ENCODE assay signal across 12 cellular contexts in the genomic region with DNA sequence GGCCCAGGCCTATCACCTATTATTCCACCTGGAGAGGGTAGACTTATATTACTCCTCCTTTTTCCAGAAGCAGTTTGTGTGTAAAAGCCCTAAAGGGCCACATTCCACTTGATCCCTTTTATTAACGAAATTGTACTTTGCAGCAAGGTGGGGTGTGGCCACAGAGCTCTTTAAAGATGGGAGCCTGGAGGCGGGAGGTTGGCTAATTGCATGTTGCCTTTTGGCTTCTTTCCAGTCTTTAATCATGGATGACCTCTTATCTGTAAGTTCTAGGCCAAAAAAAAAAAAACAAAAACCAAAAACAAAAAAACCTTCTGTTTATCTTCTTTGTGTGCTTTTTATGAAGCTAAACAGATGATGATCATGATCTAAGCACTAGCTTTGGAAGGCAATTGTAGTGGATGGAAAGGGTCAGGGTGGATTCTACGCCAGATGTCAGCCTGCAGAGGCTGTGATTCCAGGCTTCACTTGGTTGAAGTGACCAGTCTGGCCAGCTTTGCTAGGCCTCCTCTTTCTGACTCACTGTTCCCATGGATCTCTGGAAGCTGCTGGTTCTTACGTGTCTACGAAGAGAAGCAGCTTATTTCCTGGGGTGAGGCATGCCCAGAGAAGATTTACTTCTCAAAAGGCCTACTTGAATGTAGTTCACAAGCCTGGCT.
DNase-seq lines count a peak whose midpoint lies in the region; ATAC-seq and TF ChIP-seq lines count a peak whose summit lies in the region.
"Had no signal": no experiment of that assay in that cellular context is flagged by ENCODE, and none has a peak within 500 bp of the region (broad histone marks: within the 10 kb centered on the region; RNA-seq: fewer than 3 reads in every experiment).

No MANE protein-coding gene starts in this region.

- H3K36me3 ChIP-seq in brain microvascular endothelial cell (replicated peaks) (no peaks in the 10 kb centered on the region), testis (ENCODE audit: low read depth, missing control alignments) (no peaks in the 10 kb centered on the region)

- H3K27ac ChIP-seq in brain microvascular endothelial cell (no peak overlapping the region), testis (no peak overlapping the region)
- H3K27ac ChIP-seq: KMS-11, RWPE1 had no signal

- no peaks in the 10 kb centered on the region for H3K9me3 ChIP-seq in testis

- H3K36me3 Mint-ChIP-seq in HFFc6 (ENCODE audit: low read depth) = no peaks in the 10 kb centered on the region; the same call in 1 of the 2 replicates
- H3K36me3 Mint-ChIP-seq in activated naive CD4-positive, alpha-beta T cell treated with anti-CD3 and anti-CD28 coated beads, Interleukin-2, amount 10 ng/mL, durations not matched to agents 7 days and 5 days = no peaks in the 10 kb centered on the region
- H3K36me3 Mint-ChIP-seq: natural killer cell treated with Interleukin-12 subunit alpha and Interleukin-12 subunit beta and Interleukin-15 and Interleukin-18, amount 100 ng/mL, for 72 hours had no signal

- WGBS in testis, 2 donors = 77 to 89% methylated on average over 5 of the region's 5 CpGs

- intact Hi-C loops in testis (cut with DNase I; ENCODE audit: low total_unique reads) = no loop called here

- H3K9me3 Mint-ChIP-seq in HFFc6 = no peaks in the 10 kb centered on the region
- no peaks in the 10 kb centered on the region for H3K9me3 Mint-ChIP-seq in activated naive CD4-positive, alpha-beta T cell treated with anti-CD3 and anti-CD28 coated beads, Interleukin-2, amount 10 ng/mL, durations not matched to agents 7 days and 5 days
- H3K9me3 Mint-ChIP-seq: natural killer cell treated with Interleukin-12 subunit alpha and Interleukin-12 subunit beta and Interleukin-15 and Interleukin-18, amount 100 ng/mL, for 72 hours had no signal

- in situ Hi-C loops in brain microvascular endothelial cell (cut with HindIII; ENCODE audit: low pct_ligation_motif_present, low sequenced_read_pairs) = no loop called here

- no peaks in the 10 kb centered on the region for H3K4me1 ChIP-seq in testis

- TF ChIP-seq POLR2A in testis (IDR thresholded peaks at IDR 0.05) = no peak

- H3K4me1 Mint-ChIP-seq in HFFc6 (ENCODE audit: low read depth) = peaks cover 60% of the 10 kb centered on the region
- no peaks in the 10 kb centered on the region for H3K4me1 Mint-ChIP-seq in activated naive CD4-positive, alpha-beta T cell treated with anti-CD3 and anti-CD28 coated beads, Interleukin-2, amount 10 ng/mL, durations not matched to agents 7 days and 5 days

- H3K27me3 ChIP-seq in brain microvascular endothelial cell (replicated peaks) (no peaks in the 10 kb centered on the region), testis (no peaks in the 10 kb centered on the region)

- H3K4me3 Mint-ChIP-seq in HFFc6 = peak overlapping the region; percentile 65
- no peak overlapping the region for H3K4me3 Mint-ChIP-seq in activated naive CD4-positive, alpha-beta T cell treated with anti-CD3 and anti-CD28 coated beads, Interleukin-2, amount 10 ng/mL, durations not matched to agents 7 days and 5 days
- H3K4me3 Mint-ChIP-seq: natural killer cell treated with Interleukin-12 subunit alpha and Interleukin-12 subunit beta and Interleukin-15 and Interleukin-18, amount 100 ng/mL, for 72 hours had no signal

- no peaks in the 10 kb centered on the region for H3K27me3 Mint-ChIP-seq in HFFc6 (ENCODE audit: insufficient read depth)
- peaks cover 5% of the 10 kb centered on the region for H3K27me3 Mint-ChIP-seq in activated naive CD4-positive, alpha-beta T cell treated with anti-CD3 and anti-CD28 coated beads, Interleukin-2, amount 10 ng/mL, durations not matched to agents 7 days and 5 days

- ATAC-seq in GM21717 (IDR thresholded peaks at IDR 0.05; ENCODE audit: unreplicated experiment) = no peak
- ATAC-seq: natural killer cell treated with Interleukin-12 subunit alpha and Interleukin-12 subunit beta and Interleukin-15 and Interleukin-18, amount 100 ng/mL, for 72 hours had no signal

- peak overlapping the region; percentile 97 for H3K27ac Mint-ChIP-seq in HFFc6
- no peak overlapping the region for H3K27ac Mint-ChIP-seq in activated naive CD4-positive, alpha-beta T cell treated with anti-CD3 and anti-CD28 coated beads, Interleukin-2, amount 10 ng/mL, durations not matched to agents 7 days and 5 days
- H3K27ac Mint-ChIP-seq: natural killer cell treated with Interleukin-12 subunit alpha and Interleukin-12 subunit beta and Interleukin-15 and Interleukin-18, amount 100 ng/mL, for 72 hours had no signal

- CTCF ChIA-PET in activated naive CD4-positive, alpha-beta T cell treated with anti-CD3 and anti-CD28 coated beads, Interleukin-2, amount 10 ng/mL, durations not matched to agents 7 days and 5 days (lab: Charles Lee) = no interaction called here

- no peak for TF ChIP-seq CTCF in HFFc6 (IDR thresholded peaks at IDR 0.05)
- no peak for TF ChIP-seq CTCF in brain microvascular endothelial cell (IDR thresholded peaks at IDR 0.05; ENCODE audit: low read depth, low read length, missing control alignments)
- TF ChIP-seq CTCF in testis (IDR thresholded peaks at IDR 0.05) = no peak

- DNase-seq in HFFc6 = peak; percentile 93
- peak; percentile 81 for DNase-seq in brain microvascular endothelial cell
- DNase-seq in kidney tubule cell (ENCODE audit: low spot score) = peak; percentile 27
- peak; percentile 30 for DNase-seq in superior temporal gyrus (ENCODE audit: extremely low spot score)
- no peak for DNase-seq in activated naive CD4-positive, alpha-beta T cell treated with anti-CD3 and anti-CD28 coated beads, Interleukin-2, amount 10 ng/mL, durations not matched to agents 7 days and 5 days
- no peak for DNase-seq in testis
- DNase-seq in effector CD4-positive, alpha-beta T cell = no peak
- DNase-seq: stimulated activated CD8-positive, alpha-beta memory T cell treated with anti-CD3 and anti-CD28 coated beads, Interleukin-4, amount 100 ng/mL, for 48 hours had no signal

- no peak overlapping the region for H3K4me3 ChIP-seq in brain microvascular endothelial cell (ENCODE audit: low read depth, low read length)
- no peak overlapping the region for H3K4me3 ChIP-seq in testis

Comparison
In these comparisons a context has a peak if more than half of its experiments do, and no peak if none do; other contexts are left out.
1. DNase-seq: peak in HFFc6 (single experiment), brain microvascular endothelial cell (single experiment), kidney tubule cell (single experiment) and superior temporal gyrus (single experiment); none in activated naive CD4-positive, alpha-beta T cell treated with anti-CD3 and anti-CD28 coated beads, Interleukin-2, amount 10 ng/mL, durations not matched to agents 7 days and 5 days (single experiment), testis (single experiment) and effector CD4-positive, alpha-beta T cell (single experiment).